In genomic region chr17:6232768-6233130, GRCh38 we compare ENCODE assay signal across 2 cellular contexts.
TF ChIP-seq lines count a peak whose summit lies in the region.

No MANE protein-coding gene starts in this region.

TF ChIP-seq in SK-N-SH, 30 proteins besides CTCF, POLR2A, EP300 and RAD21 (continued from another document):
- TF ChIP-seq, protein P1, sequence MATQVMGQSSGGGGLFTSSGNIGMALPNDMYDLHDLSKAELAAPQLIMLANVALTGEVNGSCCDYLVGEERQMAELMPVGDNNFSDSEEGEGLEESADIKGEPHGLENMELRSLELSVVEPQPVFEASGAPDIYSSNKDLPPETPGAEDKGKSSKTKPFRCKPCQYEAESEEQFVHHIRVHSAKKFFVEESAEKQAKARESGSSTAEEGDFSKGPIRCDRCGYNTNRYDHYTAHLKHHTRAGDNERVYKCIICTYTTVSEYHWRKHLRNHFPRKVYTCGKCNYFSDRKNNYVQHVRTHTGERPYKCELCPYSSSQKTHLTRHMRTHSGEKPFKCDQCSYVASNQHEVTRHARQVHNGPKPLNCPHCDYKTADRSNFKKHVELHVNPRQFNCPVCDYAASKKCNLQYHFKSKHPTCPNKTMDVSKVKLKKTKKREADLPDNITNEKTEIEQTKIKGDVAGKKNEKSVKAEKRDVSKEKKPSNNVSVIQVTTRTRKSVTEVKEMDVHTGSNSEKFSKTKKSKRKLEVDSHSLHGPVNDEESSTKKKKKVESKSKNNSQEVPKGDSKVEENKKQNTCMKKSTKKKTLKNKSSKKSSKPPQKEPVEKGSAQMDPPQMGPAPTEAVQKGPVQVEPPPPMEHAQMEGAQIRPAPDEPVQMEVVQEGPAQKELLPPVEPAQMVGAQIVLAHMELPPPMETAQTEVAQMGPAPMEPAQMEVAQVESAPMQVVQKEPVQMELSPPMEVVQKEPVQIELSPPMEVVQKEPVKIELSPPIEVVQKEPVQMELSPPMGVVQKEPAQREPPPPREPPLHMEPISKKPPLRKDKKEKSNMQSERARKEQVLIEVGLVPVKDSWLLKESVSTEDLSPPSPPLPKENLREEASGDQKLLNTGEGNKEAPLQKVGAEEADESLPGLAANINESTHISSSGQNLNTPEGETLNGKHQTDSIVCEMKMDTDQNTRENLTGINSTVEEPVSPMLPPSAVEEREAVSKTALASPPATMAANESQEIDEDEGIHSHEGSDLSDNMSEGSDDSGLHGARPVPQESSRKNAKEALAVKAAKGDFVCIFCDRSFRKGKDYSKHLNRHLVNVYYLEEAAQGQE (IDR thresholded peaks at IDR 0.05; ENCODE audit: low read depth, low read length): no peak
- TF ChIP-seq RXRA (IDR thresholded peaks at IDR 0.05; ENCODE audit: borderline replicate concordance, low read depth): no peak
- TF ChIP-seq FOXM1 (IDR thresholded peaks at IDR 0.05; ENCODE audit: low read depth): no peak
- TF ChIP-seq USF1 (IDR thresholded peaks at IDR 0.05; ENCODE audit: borderline replicate concordance, low read depth): no peak
- TF ChIP-seq MEF2A (IDR thresholded peaks at IDR 0.05; ENCODE audit: borderline replicate concordance, low read depth): no peak
- no peak for TF ChIP-seq CHD2 (IDR thresholded peaks at IDR 0.05; ENCODE audit: low read length, partially characterized antibody)

TF ChIP-seq in SK-N-SH treated with all-trans-retinoic acid at 6 μM for 48 hours, 23 proteins besides CTCF, POLR2A, EP300 and RAD21 (continued from another document):
- TF ChIP-seq CSRNP3 (CRISPR knock-in tag; IDR thresholded peaks at IDR 0.05) (no peak), OSR1 (CRISPR knock-in tag; IDR thresholded peaks at IDR 0.05) (no peak)
